ENCODE assay signal across 1 cellular context in genomic region chr2:199455533-199456382, GRCh38.
TF ChIP-seq lines count a peak whose summit lies in the region.

No MANE protein-coding gene starts in this region.

TF ChIP-seq in K562, 482 proteins besides CTCF, POLR2A, EP300 and RAD21 (continued from another document and continues in another):
- no peak for TF ChIP-seq ZBTB33 (CRISPR knock-in tag; IDR thresholded peaks at IDR 0.05)
- TF ChIP-seq TFAP4 (CRISPR knock-in tag; IDR thresholded peaks at IDR 0.05; ENCODE audit: borderline replicate concordance), result peak; percentile 72
- TF ChIP-seq TBL1XR1 (IDR thresholded peaks at IDR 0.05; ENCODE audit: low read length in 2 of 2), result peak; percentile 36 to 72; a peak in 2 of 4 replicates
- no peak for TF ChIP-seq ID3 (CRISPR knock-in tag; IDR thresholded peaks at IDR 0.05)
- TF ChIP-seq ID3 (tag; IDR thresholded peaks at IDR 0.05), result no peak
- no peak for TF ChIP-seq CHCHD3 (CRISPR knock-in tag; IDR thresholded peaks at IDR 0.05)
- TF ChIP-seq NR2C1 (IDR thresholded peaks at IDR 0.05), result peak; percentile 74
- TF ChIP-seq NR2C1 (tag; IDR thresholded peaks at IDR 0.05), result peak; percentile 88
- no peak for TF ChIP-seq RBM25 (IDR thresholded peaks at IDR 0.05; ENCODE audit: low read depth, low read length, severe bottlenecking)
- TF ChIP-seq MLLT1 (IDR thresholded peaks at IDR 0.05), result 0 out of 4 replicates have a peak, but pooled peaks of 1 of the 2 experiments have one; percentile 7
- peak; percentile 54; the same call in 1 of the 2 replicates for TF ChIP-seq RB1 (IDR thresholded peaks at IDR 0.05; ENCODE audit: low read depth)
- TF ChIP-seq MYNN (IDR thresholded peaks at IDR 0.05), result peak; percentile 24; the same call in 1 of the 2 replicates
- TF ChIP-seq MYNN (CRISPR knock-in tag; IDR thresholded peaks at IDR 0.05), result no peak
- TF ChIP-seq EWSR1 (IDR thresholded peaks at IDR 0.05; ENCODE audit: borderline replicate concordance, low read depth, partially characterized antibody), result no peak
- no peak for TF ChIP-seq ZNF140 (CRISPR knock-in tag; IDR thresholded peaks at IDR 0.05)
- TF ChIP-seq ARID3A (IDR thresholded peaks at IDR 0.05; ENCODE audit: borderline replicate concordance, low read depth, low read length), result no peak
- TF ChIP-seq LCOR (CRISPR knock-in tag; IDR thresholded peaks at IDR 0.05), result peak; percentile 49; the same call in 1 of the 2 replicates
- TF ChIP-seq SP2 (IDR thresholded peaks at IDR 0.05; ENCODE audit: extremely low read depth, low read depth, low read length, poor library complexity, severe bottlenecking), result no peak
- peak; percentile 55; the same call in 1 of the 2 replicates for TF ChIP-seq FOXJ2 (tag; IDR thresholded peaks at IDR 0.05)
- peak; percentile 46 to 58; a peak in 2 of 4 replicates for TF ChIP-seq SIN3A (IDR thresholded peaks at IDR 0.05; ENCODE audit: borderline replicate concordance in 2 of 2, control insufficient read depth in 1 of 2, low read depth in 2 of 2, low read length in 2 of 2)
- TF ChIP-seq ZBTB1 (CRISPR knock-in tag; IDR thresholded peaks at IDR 0.05; ENCODE audit: borderline replicate concordance, low read depth), result peak; percentile 43; the same call in 1 of the 2 replicates
- TF ChIP-seq ZNF384 (IDR thresholded peaks at IDR 0.05; ENCODE audit: low read depth, low read length), result no peak
- TF ChIP-seq SMAD1 (IDR thresholded peaks at IDR 0.05; ENCODE audit: low read depth, low read length, partially characterized antibody), result peak; percentile 38
- peak; percentile 7; the same call in 1 of the 2 replicates for TF ChIP-seq PML (IDR thresholded peaks at IDR 0.05; ENCODE audit: low read length)
- no peak for TF ChIP-seq CREB3 (tag; conservative IDR thresholded peaks at IDR 0.05; ENCODE audit: low read depth)
- TF ChIP-seq NEUROD1 (IDR thresholded peaks at IDR 0.05; ENCODE audit: borderline replicate concordance, low read depth, low read length, partially characterized antibody), result peak; percentile 80
- TF ChIP-seq ZNF507 (tag; conservative IDR thresholded peaks at IDR 0.05), result no peak
- TF ChIP-seq HMGN3 (IDR thresholded peaks at IDR 0.05; ENCODE audit: borderline replicate concordance, extremely low read depth, insufficient read length, low read depth, low read length), result peak; percentile 98
- TF ChIP-seq ZNF766 (CRISPR knock-in tag; conservative IDR thresholded peaks at IDR 0.05), result peak; percentile 81
- no peak for TF ChIP-seq JUNB (CRISPR knock-in tag; conservative IDR thresholded peaks at IDR 0.05)
- no peak for TF ChIP-seq ZNF184 (CRISPR knock-in tag; IDR thresholded peaks at IDR 0.05)
- TF ChIP-seq ZNF395 (CRISPR knock-in tag; IDR thresholded peaks at IDR 0.05), result peak; percentile 73; the same call in 1 of the 2 replicates
- TF ChIP-seq JUND (IDR thresholded peaks at IDR 0.05; ENCODE audit: borderline replicate concordance, low read depth, low read length), result peak; percentile 54; the same call in 1 of the 2 replicates
- no peak; the same call in 2 of the 3 replicates for TF ChIP-seq JUND (tag; IDR thresholded peaks at IDR 0.05; ENCODE audit: borderline replicate concordance, low read depth, low read length)
- no peak for TF ChIP-seq ZNF212 (CRISPR knock-in tag; IDR thresholded peaks at IDR 0.05)
- peak in 1 of 3 experiments; percentile 59; a peak in 2 of 6 replicates for TF ChIP-seq ZBTB11 (CRISPR knock-in tag; IDR thresholded peaks at IDR 0.05)
- TF ChIP-seq ZC3H8 (IDR thresholded peaks at IDR 0.05), result no peak
- TF ChIP-seq TAF1 (IDR thresholded peaks at IDR 0.05; ENCODE audit: control insufficient read depth, extremely low read depth, insufficient read depth, low read length, severe bottlenecking), result peak; percentile 70
- peak; percentile 64 for TF ChIP-seq SUPT5H (IDR thresholded peaks at IDR 0.05)
- TF ChIP-seq NONO (IDR thresholded peaks at IDR 0.05; ENCODE audit: low read depth in 2 of 2, low read length in 1 of 2), result 0 out of 4 replicates have a peak, but pooled peaks of 1 of the 2 experiments have one; percentile 19
- TF ChIP-seq CREM (IDR thresholded peaks at IDR 0.05; ENCODE audit: low read depth), result peak; percentile 58
- no peak for TF ChIP-seq GMEB1 (CRISPR knock-in tag; IDR thresholded peaks at IDR 0.05)
- TF ChIP-seq TFAM (CRISPR knock-in tag; conservative IDR thresholded peaks at IDR 0.05), result no peak
- TF ChIP-seq STAT5A (IDR thresholded peaks at IDR 0.05; ENCODE audit: borderline replicate concordance, low read length), result peak; percentile 54; the same call in 1 of the 2 replicates
- TF ChIP-seq MEIS2 (IDR thresholded peaks at IDR 0.05; ENCODE audit: partially characterized antibody), result peak; percentile 74
- TF ChIP-seq MNT (conservative IDR thresholded peaks at IDR 0.05), result peak in 1 of 2 experiments; percentile 72; a peak in 2 of 4 replicates
